Comparison of ENCODE assay signal across 8 cellular contexts in genomic region chr1:12001249-12001917, GRCh38. TPM values are rescaled to one million over a fixed set of nuclear protein-coding genes. Genes with fewer than 3 reads are reported as not detected.
DNase-seq lines count a peak whose midpoint lies in the region; ATAC-seq and TF ChIP-seq lines count a peak whose summit lies in the region.

No MANE protein-coding gene starts in this region.

- no peak for ATAC-seq in HG03135 (IDR thresholded peaks at IDR 0.05; ENCODE audit: unreplicated experiment)
- no peak for ATAC-seq in GM21619 (IDR thresholded peaks at IDR 0.05; ENCODE audit: unreplicated experiment)

- H3K4me1 ChIP-seq in HUES64 (ENCODE audit: insufficient read depth, low read length) (no peaks in the 10 kb centered on the region), esophagus squamous epithelium (peaks cover 0 to 6% (median 4%) of the 10 kb centered on the region in 3 donors)

- WGBS in HUES64, result 81% methylated on average over 14 of the region's 14 CpGs
- 66 to 86% methylated on average over 8 to 12 of the region's 14 CpGs for WGBS in esophagus squamous epithelium, 2 donors

- H3K27me3 Mint-ChIP-seq in activated CD4-positive, alpha-beta T cell treated with anti-CD3 and anti-CD28 coated beads, Interleukin-2, amount 10 ng/mL, durations not matched to agents 7 days and 5 days, result no peaks in the 10 kb centered on the region

- H3K4me3 Mint-ChIP-seq in activated CD4-positive, alpha-beta T cell treated with anti-CD3 and anti-CD28 coated beads, Interleukin-2, amount 10 ng/mL, durations not matched to agents 7 days and 5 days, result no peak overlapping the region

- intact Hi-C loops in esophagus squamous epithelium (cut with DNase I), result no loop called here

- H3K27me3 ChIP-seq in HUES64 (ENCODE audit: insufficient read depth, low read length) (no peaks in the 10 kb centered on the region), esophagus squamous epithelium (no peaks in the 10 kb centered on the region)

- H3K9ac ChIP-seq in HUES64 (ENCODE audit: low read depth, low read length), result no peak overlapping the region

- H3K36me3 Mint-ChIP-seq in activated CD4-positive, alpha-beta T cell treated with anti-CD3 and anti-CD28 coated beads, Interleukin-2, amount 10 ng/mL, durations not matched to agents 7 days and 5 days (ENCODE audit: low read depth), result peaks cover 62% of the 10 kb centered on the region

- H3K4me1 Mint-ChIP-seq in activated CD4-positive, alpha-beta T cell treated with anti-CD3 and anti-CD28 coated beads, Interleukin-2, amount 10 ng/mL, durations not matched to agents 7 days and 5 days, result no peaks in the 10 kb centered on the region

- POLR2A ChIA-PET in activated CD4-positive, alpha-beta T cell treated with anti-CD3 and anti-CD28 coated beads, Interleukin-2, amount 10 ng/mL, durations not matched to agents 7 days and 5 days (lab: Charles Lee), result no interaction called here

- TF ChIP-seq CTCF in esophagus squamous epithelium (IDR thresholded peaks at IDR 0.05), result peak in 4 of 6 experiments; percentile 20 to 40 (median 34)

- TF ChIP-seq POLR2A in esophagus squamous epithelium (IDR thresholded peaks at IDR 0.05), result no peak

- H3K9me3 ChIP-seq in HUES64 (ENCODE audit: insufficient read depth, low read depth, low read length), result no peaks in the 10 kb centered on the region
- no peaks in the 10 kb centered on the region for H3K9me3 ChIP-seq in esophagus squamous epithelium

- peaks cover 80% of the 10 kb centered on the region for H3K36me3 ChIP-seq in HUES64 (ENCODE audit: insufficient read depth, low read length)
- H3K36me3 ChIP-seq in esophagus squamous epithelium, result peaks cover 46 to 100% (median 91%) of the 10 kb centered on the region in 3 donors

- CTCF ChIA-PET in activated CD4-positive, alpha-beta T cell treated with anti-CD3 and anti-CD28 coated beads, Interleukin-2, amount 10 ng/mL, durations not matched to agents 7 days and 5 days (lab: Charles Lee), result interaction anchor here (0.9 to 2.4 kb wide), 6 partner anchors 9 to 78 kb away, joined by 3 to 7 read pairs (median 4); partner anchors contain the start of gene MIIP

- H3K27ac ChIP-seq in HUES64 (ENCODE audit: low read depth, low read length) (peak overlapping the region; percentile 47; the same call in 1 of the 2 replicates), esophagus squamous epithelium (no peak overlapping the region)

- no peaks in the 10 kb centered on the region for H3K9me3 Mint-ChIP-seq in activated CD4-positive, alpha-beta T cell treated with anti-CD3 and anti-CD28 coated beads, Interleukin-2, amount 10 ng/mL, durations not matched to agents 7 days and 5 days

- H3K4me3 ChIP-seq in HUES64 (ENCODE audit: low read length), result no peak overlapping the region
- no peak overlapping the region for H3K4me3 ChIP-seq in esophagus squamous epithelium

- DNase-seq in DMS114 treated with DMSO at 0.1 percent for 48 hours (lab: John Stamatoyannopoulos, UW; ENCODE audit: unreplicated experiment), result peak; percentile 8
- peak; percentile 63 for DNase-seq in activated CD4-positive, alpha-beta T cell treated with anti-CD3 and anti-CD28 coated beads, Interleukin-2, amount 10 ng/mL, durations not matched to agents 7 days and 5 days
- no peak for DNase-seq in esophagus squamous epithelium (lab: John Stamatoyannopoulos, UW)
- peak; percentile 23 for DNase-seq in retina
- DNase-seq in NCI-H146 treated with DMSO at 0.1 percent for 48 hours (lab: John Stamatoyannopoulos, UW; ENCODE audit: unreplicated experiment), result no peak

- H3K27ac Mint-ChIP-seq in activated CD4-positive, alpha-beta T cell treated with anti-CD3 and anti-CD28 coated beads, Interleukin-2, amount 10 ng/mL, durations not matched to agents 7 days and 5 days, result no peak overlapping the region

RNA-seq across cellular contexts. Expression of gene MIIP, which starts 17.9 kb away (rescaled TPM):
- 45.6 TPM for polyA plus RNA-seq in HUES64 (2013, experiment 1 of 2)
- polyA plus RNA-seq in HUES64 (2013, experiment 2 of 2), result 45.3 TPM
- total RNA-seq in activated CD4-positive, alpha-beta T cell treated with anti-CD3 and anti-CD28 coated beads, Interleukin-2, amount 10 ng/mL, durations not matched to agents 7 days and 5 days, result 10 to 100 TPM; 33.7 to 43.7 TPM
- total RNA-seq in esophagus squamous epithelium, result 10 to 100 TPM; 13.0 to 24.9 (median 19.8) TPM

RNA-seq across cellular contexts. Expression of gene MFN2, which starts 21.1 kb away (rescaled TPM):
- polyA plus RNA-seq in HUES64 (2013, experiment 1 of 2), result 39.3 TPM
- 40.1 TPM for polyA plus RNA-seq in HUES64 (2013, experiment 2 of 2)
- 10 to 100 TPM; 46.3 to 60.3 TPM for total RNA-seq in activated CD4-positive, alpha-beta T cell treated with anti-CD3 and anti-CD28 coated beads, Interleukin-2, amount 10 ng/mL, durations not matched to agents 7 days and 5 days
- 10 to 100 TPM; 64.4 to 96.9 (median 78.7) TPM for total RNA-seq in esophagus squamous epithelium

Comparison
In these comparisons a context has a peak if more than half of its experiments do, and no peak if none do; other contexts are left out.
1. DNase-seq: peak in DMS114 treated with DMSO at 0.1 percent for 48 hours (single experiment), activated CD4-positive, alpha-beta T cell treated with anti-CD3 and anti-CD28 coated beads, Interleukin-2, amount 10 ng/mL, durations not matched to agents 7 days and 5 days (single experiment) and retina (single experiment); none in esophagus squamous epithelium (single experiment) and NCI-H146 treated with DMSO at 0.1 percent for 48 hours (single experiment).